Comparison of ENCODE assay signal across 10 cellular contexts in the genomic region with DNA sequence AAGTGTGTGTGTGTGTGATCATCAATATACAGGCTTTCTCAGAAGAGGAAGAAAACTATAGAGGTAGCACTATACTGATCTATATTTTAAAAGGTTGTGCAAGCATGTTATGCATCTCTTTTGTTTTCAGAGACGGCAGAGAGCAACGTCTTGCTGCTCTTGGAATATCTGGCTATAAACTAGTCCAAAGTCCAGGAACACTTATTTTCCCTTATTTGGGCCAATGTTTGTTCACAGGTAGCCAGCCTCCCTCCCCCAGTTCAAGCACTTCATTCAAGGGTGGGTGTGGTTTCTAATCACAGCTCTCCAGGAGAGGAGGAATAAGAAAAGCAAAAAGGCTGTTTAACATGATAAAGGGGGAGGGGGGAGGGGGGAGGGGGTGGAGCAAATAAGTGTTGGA. TPM values are rescaled to one million over a fixed set of nuclear protein-coding genes. Genes with fewer than 3 reads are reported as not detected.
A peak's percentile ranks its signal among the peaks of the same experiment; 100 is the strongest.
DNase-seq lines count a peak whose midpoint lies in the region; TF ChIP-seq lines count a peak whose summit lies in the region.
"Had no signal": no experiment of that assay in that cellular context is flagged by ENCODE, and none has a peak within 500 bp of the region (broad histone marks: within the 10 kb centered on the region; RNA-seq: fewer than 3 reads in every experiment).

No MANE protein-coding gene starts in this region.

- H3K36me3 ChIP-seq in HUES48 (ENCODE audit: control insufficient read depth, insufficient read depth, low read length): peaks cover 72% of the 10 kb centered on the region
- H3K36me3 ChIP-seq in iPS-18a (ENCODE audit: control insufficient read depth, low read depth, low read length): peaks cover 19% of the 10 kb centered on the region
- H3K36me3 ChIP-seq in stomach: peaks cover 8 to 55% (median 36%) of the 10 kb centered on the region in 4 donors

- H3K9me3 ChIP-seq in HUES48 (ENCODE audit: control insufficient read depth, insufficient read depth, low read length) (no peaks in the 10 kb centered on the region), iPS-18a (ENCODE audit: control insufficient read depth, low read depth, low read length) (no peaks in the 10 kb centered on the region), stomach (no peaks in the 10 kb centered on the region)

- WGBS in stomach, 5 donors: 30 to 53% (median 38%) methylated on average over 2 of the region's 2 CpGs

- H3K4me3 ChIP-seq in HUES48 (ENCODE audit: low read depth, low read length) (peak overlapping the region; percentile 95), iPS-18a (ENCODE audit: low read length) (peak overlapping the region; percentile 91), stomach (peak overlapping the region; percentile 4 to 20 (median 12))

- TF ChIP-seq CTCF in stomach (IDR thresholded peaks at IDR 0.05): no peak

- DNase-seq in NCI-H748 (lab: John Stamatoyannopoulos, UW; ENCODE audit: unreplicated experiment) (peak; percentile 84), stomach (peak; percentile 56), activated T-cell treated with anti-CD3 and anti-CD28 coated beads for 4 hours (no peak), NCI-H2107 (lab: John Stamatoyannopoulos, UW) (no peak), COLO829 (ENCODE audit: low spot score) (no peak)
- DNase-seq: activated T-cell treated with anti-CD3 and anti-CD28 coated beads, Interleukin-2, amount 50 U/mL, for 4 hours; naive B cell; NCI-H1694 had no signal

- H3K27me3 ChIP-seq in HUES48 (ENCODE audit: control insufficient read depth, insufficient read depth, low read length) (no peaks in the 10 kb centered on the region), iPS-18a (ENCODE audit: control insufficient read depth, insufficient read depth, low read length) (peaks cover 26% of the 10 kb centered on the region), stomach (no peaks in the 10 kb centered on the region)

- no peak for TF ChIP-seq EP300 in stomach (IDR thresholded peaks at IDR 0.05)

- no peak for TF ChIP-seq POLR2A in stomach (IDR thresholded peaks at IDR 0.05)

- H3K27ac ChIP-seq in HUES48 (ENCODE audit: low read depth, low read length) (peak overlapping the region; percentile 81), iPS-18a (ENCODE audit: low read length) (peak overlapping the region; percentile 45), stomach (peak overlapping the region in 3 of 5 donors; percentile 79 to 96 (median 93))

- intact Hi-C loops in stomach (cut with DNase I; ENCODE audit: low total_unique reads): no loop called here

- H3K4me1 ChIP-seq in HUES48 (ENCODE audit: control insufficient read depth, insufficient read depth, low read length) (peaks cover 64% of the 10 kb centered on the region), iPS-18a (ENCODE audit: control insufficient read depth, low read depth, low read length) (peaks cover 58% of the 10 kb centered on the region), stomach (peaks cover 35 to 80% (median 61%) of the 10 kb centered on the region in 4 donors)

- H3K9ac ChIP-seq in HUES48 (ENCODE audit: low read depth, low read length): peak overlapping the region; percentile 10; the same call in 1 of the 2 replicates
- peak overlapping the region; percentile 46 for H3K9ac ChIP-seq in iPS-18a (ENCODE audit: low read length)

RNA-seq across cellular contexts. Expression of gene FZD5, which starts 4.2 kb away (rescaled TPM):
- total RNA-seq in stomach: 10 to 100 TPM; 13.4 to 62.0 (median 30.7) TPM
- polyA plus RNA-seq in stomach: 1 to 10 TPM; 2.3 to 4.8 (median 2.7) TPM

RNA-seq across cellular contexts. Expression of gene CCNYL1, which starts 54.1 kb away (rescaled TPM):
- total RNA-seq in stomach: 10 to 100 TPM; 11.1 to 29.8 (median 16.1) TPM
- polyA plus RNA-seq in stomach: 10 to 100 TPM in 2 of 3 donors, 1 to 10 TPM in 1; 4.2 to 11.3 (median 10.2) TPM

Comparison
In these comparisons a context has a peak if more than half of its experiments do, and no peak if none do; other contexts are left out.
1. H3K4me3 ChIP-seq: peak in every context shown above with its lines; median percentile 95 in HUES48; 91 in iPS-18a; 12 in stomach.
2. DNase-seq: peak in NCI-H748 (single experiment) and stomach (single experiment); none in activated T-cell treated with anti-CD3 and anti-CD28 coated beads for 4 hours (single experiment), NCI-H2107 (single experiment) and COLO829 (single experiment).
3. Peak in every context shown above with its lines, with median percentiles within 50 percentile points of each other: H3K27ac ChIP-seq.